In genomic region chr1:113871597-113872113, GRCh38 we compare ENCODE assay signal across 1 cellular context.
TF ChIP-seq lines count a peak whose summit lies in the region.

TSS of gene PTPN22 (minus strand) at chr1:113871712.

TF ChIP-seq in K562, 482 proteins besides CTCF, POLR2A, EP300 and RAD21 (continued from another document and continues in another):
- no peak for TF ChIP-seq ARID3B (CRISPR knock-in tag; IDR thresholded peaks at IDR 0.05; ENCODE audit: borderline replicate concordance)
- TF ChIP-seq ZSCAN29 (IDR thresholded peaks at IDR 0.05), result no peak
- TF ChIP-seq NBN (IDR thresholded peaks at IDR 0.05; ENCODE audit: low read depth), result no peak; the same call in 1 of the 2 replicates
- no peak for TF ChIP-seq KLF1 (tag; IDR thresholded peaks at IDR 0.05)
- no peak for TF ChIP-seq ZBTB49 (CRISPR knock-in tag; IDR thresholded peaks at IDR 0.05; ENCODE audit: borderline replicate concordance)
- TF ChIP-seq RCOR1 (IDR thresholded peaks at IDR 0.05; ENCODE audit: borderline replicate concordance in 1 of 2, low read depth in 2 of 2, low read length in 2 of 2), result no peak
- TF ChIP-seq, protein P1, sequence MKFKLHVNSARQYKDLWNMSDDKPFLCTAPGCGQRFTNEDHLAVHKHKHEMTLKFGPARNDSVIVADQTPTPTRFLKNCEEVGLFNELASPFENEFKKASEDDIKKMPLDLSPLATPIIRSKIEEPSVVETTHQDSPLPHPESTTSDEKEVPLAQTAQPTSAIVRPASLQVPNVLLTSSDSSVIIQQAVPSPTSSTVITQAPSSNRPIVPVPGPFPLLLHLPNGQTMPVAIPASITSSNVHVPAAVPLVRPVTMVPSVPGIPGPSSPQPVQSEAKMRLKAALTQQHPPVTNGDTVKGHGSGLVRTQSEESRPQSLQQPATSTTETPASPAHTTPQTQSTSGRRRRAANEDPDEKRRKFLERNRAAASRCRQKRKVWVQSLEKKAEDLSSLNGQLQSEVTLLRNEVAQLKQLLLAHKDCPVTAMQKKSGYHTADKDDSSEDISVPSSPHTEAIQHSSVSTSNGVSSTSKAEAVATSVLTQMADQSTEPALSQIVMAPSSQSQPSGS (CRISPR knock-in tag; IDR thresholded peaks at IDR 0.05), result peak; percentile 51; the same call in 1 of the 2 replicates
- no peak for TF ChIP-seq TAL1 (IDR thresholded peaks at IDR 0.05)
- no peak for TF ChIP-seq ZNF384 (IDR thresholded peaks at IDR 0.05; ENCODE audit: low read depth, low read length)
- TF ChIP-seq, protein P2, sequence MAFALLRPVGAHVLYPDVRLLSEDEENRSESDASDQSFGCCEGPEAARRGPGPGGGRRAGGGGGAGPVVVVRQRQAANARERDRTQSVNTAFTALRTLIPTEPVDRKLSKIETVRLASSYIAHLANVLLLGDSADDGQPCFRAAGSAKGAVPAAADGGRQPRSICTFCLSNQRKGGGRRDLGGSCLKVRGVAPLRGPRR (CRISPR knock-in tag; IDR thresholded peaks at IDR 0.05), result no peak
- TF ChIP-seq, protein P3, sequence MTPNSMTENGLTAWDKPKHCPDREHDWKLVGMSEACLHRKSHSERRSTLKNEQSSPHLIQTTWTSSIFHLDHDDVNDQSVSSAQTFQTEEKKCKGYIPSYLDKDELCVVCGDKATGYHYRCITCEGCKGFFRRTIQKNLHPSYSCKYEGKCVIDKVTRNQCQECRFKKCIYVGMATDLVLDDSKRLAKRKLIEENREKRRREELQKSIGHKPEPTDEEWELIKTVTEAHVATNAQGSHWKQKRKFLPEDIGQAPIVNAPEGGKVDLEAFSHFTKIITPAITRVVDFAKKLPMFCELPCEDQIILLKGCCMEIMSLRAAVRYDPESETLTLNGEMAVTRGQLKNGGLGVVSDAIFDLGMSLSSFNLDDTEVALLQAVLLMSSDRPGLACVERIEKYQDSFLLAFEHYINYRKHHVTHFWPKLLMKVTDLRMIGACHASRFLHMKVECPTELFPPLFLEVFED (CRISPR knock-in tag; conservative IDR thresholded peaks at IDR 0.05), result no peak
- no peak for TF ChIP-seq KLF6 (CRISPR knock-in tag; IDR thresholded peaks at IDR 0.05; ENCODE audit: borderline replicate concordance)
- no peak for TF ChIP-seq ZC3H4 (CRISPR knock-in tag; IDR thresholded peaks at IDR 0.05; ENCODE audit: borderline replicate concordance)
- no peak for TF ChIP-seq ZNF212 (CRISPR knock-in tag; IDR thresholded peaks at IDR 0.05)
- TF ChIP-seq SMARCA4 (IDR thresholded peaks at IDR 0.05), result no peak
- no peak for TF ChIP-seq DACH1 (IDR thresholded peaks at IDR 0.05; ENCODE audit: partially characterized antibody)
- no peak for TF ChIP-seq NFRKB (IDR thresholded peaks at IDR 0.05; ENCODE audit: low read depth)
- no peak; the same call in 1 of the 2 replicates for TF ChIP-seq TEAD4 (IDR thresholded peaks at IDR 0.05; ENCODE audit: low read length)
- no peak for TF ChIP-seq TEAD4 (CRISPR knock-in tag; IDR thresholded peaks at IDR 0.05; ENCODE audit: borderline replicate concordance)
- TF ChIP-seq HOMEZ (CRISPR knock-in tag; IDR thresholded peaks at IDR 0.05), result no peak
- TF ChIP-seq RBM34 (IDR thresholded peaks at IDR 0.05; ENCODE audit: borderline replicate concordance, insufficient read depth, low read length), result no peak
- TF ChIP-seq ZNF133 (CRISPR knock-in tag; IDR thresholded peaks at IDR 0.05), result no peak
- TF ChIP-seq ZNF140 (CRISPR knock-in tag; IDR thresholded peaks at IDR 0.05), result no peak
- TF ChIP-seq EP400 (IDR thresholded peaks at IDR 0.05), result no peak
- TF ChIP-seq, protein P4, sequence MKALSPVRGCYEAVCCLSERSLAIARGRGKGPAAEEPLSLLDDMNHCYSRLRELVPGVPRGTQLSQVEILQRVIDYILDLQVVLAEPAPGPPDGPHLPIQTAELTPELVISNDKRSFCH (CRISPR knock-in tag; IDR thresholded peaks at IDR 0.05), result no peak
- TF ChIP-seq, protein P4 (tag; IDR thresholded peaks at IDR 0.05), result 0 out of 2 replicates have a peak, but pooled peaks have one; percentile 30
- no peak for TF ChIP-seq ELF2 (CRISPR knock-in tag; IDR thresholded peaks at IDR 0.05)
- no peak for TF ChIP-seq CBX2 (IDR thresholded peaks at IDR 0.05; ENCODE audit: insufficient read depth, low read length, poor library complexity, severe bottlenecking)
- TF ChIP-seq CREBBP (IDR thresholded peaks at IDR 0.05; ENCODE audit: low read depth, low read length), result no peak
- TF ChIP-seq ZNF354B (CRISPR knock-in tag; IDR thresholded peaks at IDR 0.05), result no peak
- no peak for TF ChIP-seq ZSCAN32 (CRISPR knock-in tag; IDR thresholded peaks at IDR 0.05)
- no peak for TF ChIP-seq MLX (CRISPR knock-in tag; conservative IDR thresholded peaks at IDR 0.05)
- TF ChIP-seq, protein P5, sequence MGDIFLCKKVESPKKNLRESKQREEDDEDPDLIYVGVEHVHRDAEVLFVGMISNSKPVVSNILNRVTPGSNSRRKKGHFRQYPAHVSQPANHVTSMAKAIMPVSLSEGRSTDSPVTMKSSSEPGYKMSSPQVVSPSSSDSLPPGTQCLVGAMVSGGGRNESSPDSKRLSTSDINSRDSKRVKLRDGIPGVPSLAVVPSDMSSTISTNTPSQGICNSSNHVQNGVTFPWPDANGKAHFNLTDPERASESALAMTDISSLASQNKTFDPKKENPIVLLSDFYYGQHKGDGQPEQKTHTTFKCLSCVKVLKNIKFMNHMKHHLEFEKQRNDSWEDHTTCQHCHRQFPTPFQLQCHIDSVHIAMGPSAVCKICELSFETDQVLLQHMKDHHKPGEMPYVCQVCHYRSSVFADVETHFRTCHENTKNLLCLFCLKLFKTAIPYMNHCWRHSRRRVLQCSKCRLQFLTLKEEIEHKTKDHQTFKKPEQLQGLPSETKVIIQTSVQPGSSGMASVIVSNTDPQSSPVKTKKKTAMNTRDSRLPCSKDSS (IDR thresholded peaks at IDR 0.05; ENCODE audit: low read depth, partially characterized antibody), result no peak
- 0 out of 2 replicates have a peak, but pooled peaks have one; percentile 33 for TF ChIP-seq ELF4 (CRISPR knock-in tag; IDR thresholded peaks at IDR 0.05)
- TF ChIP-seq KAT7 (CRISPR knock-in tag; IDR thresholded peaks at IDR 0.05; ENCODE audit: borderline replicate concordance), result no peak
- TF ChIP-seq MTF1 (CRISPR knock-in tag; IDR thresholded peaks at IDR 0.05; ENCODE audit: borderline replicate concordance), result no peak
- no peak for TF ChIP-seq FOXJ3 (CRISPR knock-in tag; IDR thresholded peaks at IDR 0.05)
- TF ChIP-seq, protein P6, sequence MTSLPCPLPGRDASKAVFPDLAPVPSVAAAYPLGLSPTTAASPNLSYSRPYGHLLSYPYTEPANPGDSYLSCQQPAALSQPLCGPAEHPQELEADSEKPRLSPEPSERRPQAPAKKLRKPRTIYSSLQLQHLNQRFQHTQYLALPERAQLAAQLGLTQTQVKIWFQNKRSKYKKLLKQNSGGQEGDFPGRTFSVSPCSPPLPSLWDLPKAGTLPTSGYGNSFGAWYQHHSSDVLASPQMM (CRISPR knock-in tag; IDR thresholded peaks at IDR 0.05), result no peak
- TF ChIP-seq PHF21A (IDR thresholded peaks at IDR 0.05; ENCODE audit: borderline replicate concordance, low read depth), result no peak
- no peak for TF ChIP-seq TGIF2 (CRISPR knock-in tag; IDR thresholded peaks at IDR 0.05)
- TF ChIP-seq ZNF175 (CRISPR knock-in tag; IDR thresholded peaks at IDR 0.05; ENCODE audit: low read depth), result peak; percentile 61; the same call in 1 of the 2 replicates
- TF ChIP-seq ATF1 (CRISPR knock-in tag; IDR thresholded peaks at IDR 0.05), result no peak
- peak; percentile 72 for TF ChIP-seq ATF1 (tag; IDR thresholded peaks at IDR 0.05)
- TF ChIP-seq THRA (IDR thresholded peaks at IDR 0.05), result no peak
- TF ChIP-seq, protein P7, sequence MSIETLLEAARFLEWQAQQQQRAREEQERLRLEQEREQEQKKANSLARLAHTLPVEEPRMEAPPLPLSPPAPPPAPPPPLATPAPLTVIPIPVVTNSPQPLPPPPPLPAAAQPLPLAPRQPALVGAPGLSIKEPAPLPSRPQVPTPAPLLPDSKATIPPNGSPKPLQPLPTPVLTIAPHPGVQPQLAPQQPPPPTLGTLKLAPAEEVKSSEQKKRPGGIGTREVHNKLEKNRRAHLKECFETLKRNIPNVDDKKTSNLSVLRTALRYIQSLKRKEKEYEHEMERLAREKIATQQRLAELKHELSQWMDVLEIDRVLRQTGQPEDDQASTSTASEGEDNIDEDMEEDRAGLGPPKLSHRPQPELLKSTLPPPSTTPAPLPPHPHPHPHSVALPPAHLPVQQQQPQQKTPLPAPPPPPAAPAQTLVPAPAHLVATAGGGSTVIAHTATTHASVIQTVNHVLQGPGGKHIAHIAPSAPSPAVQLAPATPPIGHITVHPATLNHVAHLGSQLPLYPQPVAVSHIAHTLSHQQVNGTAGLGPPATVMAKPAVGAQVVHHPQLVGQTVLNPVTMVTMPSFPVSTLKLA (conservative IDR thresholded peaks at IDR 0.05), result no peak
- TF ChIP-seq ZNF197 (CRISPR knock-in tag; IDR thresholded peaks at IDR 0.05; ENCODE audit: low read depth), result 0 out of 2 replicates have a peak, but pooled peaks have one; percentile 28
- peak; percentile 43 to 64; a peak in 2 of 4 replicates for TF ChIP-seq TEAD1 (CRISPR knock-in tag; IDR thresholded peaks at IDR 0.05)
- TF ChIP-seq MTA3 (IDR thresholded peaks at IDR 0.05; ENCODE audit: borderline replicate concordance), result no peak
- no peak for TF ChIP-seq RFX5 (IDR thresholded peaks at IDR 0.05; ENCODE audit: low read depth, low read length)
- no peak for TF ChIP-seq BRF2 (IDR thresholded peaks at IDR 0.05; ENCODE audit: borderline replicate concordance, insufficient read depth, insufficient read length)
- TF ChIP-seq MED1 (CRISPR knock-in tag; IDR thresholded peaks at IDR 0.05; ENCODE audit: borderline replicate concordance), result no peak
